1 cellular context compared by ENCODE assay signal in genomic region chr16:84511821-84512220, GRCh38.
TF ChIP-seq lines count a peak whose summit lies in the region.

No MANE protein-coding gene starts in this region.

TF ChIP-seq in HepG2, 621 proteins besides CTCF, POLR2A, EP300 and RAD21 (continued from another document):
- TF ChIP-seq BORCS8-MEF2B (CRISPR knock-in tag; IDR thresholded peaks at IDR 0.05), result no peak
TF ChIP-seq in HepG2: peak in this region for 3.
